27 cellular contexts compared by ENCODE assay signal in the genomic region with DNA sequence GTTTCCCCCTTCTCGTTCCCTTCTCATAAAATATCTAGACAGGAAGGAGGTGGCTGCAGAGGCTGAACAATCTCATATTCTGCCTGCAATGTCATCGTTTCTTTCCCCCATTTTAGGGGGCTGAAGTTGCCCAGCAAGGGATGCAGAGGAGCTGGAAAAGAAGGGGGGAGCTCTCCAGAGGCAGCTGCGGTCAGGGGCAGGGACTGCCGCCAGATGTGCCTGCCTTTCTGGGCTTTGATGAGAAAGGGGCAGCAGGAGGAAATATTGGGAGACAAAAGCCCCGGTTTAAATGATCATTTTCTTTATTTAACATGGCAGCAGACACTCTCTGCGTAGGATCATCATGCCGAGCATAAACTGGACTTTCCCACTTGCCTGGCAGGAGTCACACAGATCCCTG. TPM values are rescaled to one million over a fixed set of nuclear protein-coding genes. Genes with fewer than 3 reads are reported as not detected.
DNase-seq lines count a peak whose midpoint lies in the region; ATAC-seq and TF ChIP-seq lines count a peak whose summit lies in the region.
"Had no signal": no experiment of that assay in that cellular context is flagged by ENCODE, and none has a peak within 500 bp of the region (broad histone marks: within the 10 kb centered on the region; RNA-seq: fewer than 3 reads in every experiment).

No MANE protein-coding gene starts in this region.

- H2AFZ ChIP-seq in neural progenitor cell (replicated peaks), result peak overlapping the region; percentile 96

- H3K4me1 ChIP-seq in ES-I3 (ENCODE audit: insufficient read depth, low read length) (peaks cover 10% of the 10 kb centered on the region), neural progenitor cell (peaks cover 22% of the 10 kb centered on the region), sigmoid colon (no peaks in the 10 kb centered on the region)
- H3K4me1 ChIP-seq: A549, lower lobe of right lung, psoas muscle had no signal

- no peaks in the 10 kb centered on the region for H3K9me3 ChIP-seq in ES-I3 (ENCODE audit: control insufficient read depth, insufficient read depth, low read length)
- no peaks in the 10 kb centered on the region for H3K9me3 ChIP-seq in neural progenitor cell (ENCODE audit: low read depth)
- H3K9me3 ChIP-seq in WERI-Rb-1 (ENCODE audit: severe bottlenecking), result no peaks in the 10 kb centered on the region
- no peaks in the 10 kb centered on the region for H3K9me3 ChIP-seq in sigmoid colon
- H3K9me3 ChIP-seq: A549, lower lobe of right lung, neutrophil, psoas muscle, thoracic aorta had no signal

- TF ChIP-seq EP300 in sigmoid colon (IDR thresholded peaks at IDR 0.05), result no peak

- TF ChIP-seq CTCF in neural progenitor cell (IDR thresholded peaks at IDR 0.05), result no peak
- no peak for TF ChIP-seq CTCF in omental fat pad (IDR thresholded peaks at IDR 0.05)
- no peak for TF ChIP-seq CTCF in WERI-Rb-1 (IDR thresholded peaks at IDR 0.05; ENCODE audit: low read depth, low read length)
- no peak for TF ChIP-seq CTCF in sigmoid colon (IDR thresholded peaks at IDR 0.05)

- H3K27ac Mint-ChIP-seq in neural progenitor cell, result peak overlapping the region; percentile 57
- H3K27ac Mint-ChIP-seq: activated CD4-positive, alpha-beta T cell treated with anti-CD3 and anti-CD28 coated beads, Interleukin-2, amount 10 ng/mL, durations not matched to agents 24 days and 14 days; B cell; CD8-positive, alpha-beta T cell; IgD-negative memory B cell had no signal

- H3K27me3 Mint-ChIP-seq in neural progenitor cell (ENCODE audit: insufficient read depth, low read depth), result no peaks in the 10 kb centered on the region

- intact Hi-C loops in head of caudate nucleus (cut with DNase I) (no loop called here), sigmoid colon (cut with DNase I) (no loop called here)

- no peak for TF ChIP-seq POLR2A in sigmoid colon (IDR thresholded peaks at IDR 0.05)

- no peaks in the 10 kb centered on the region for H4K20me1 ChIP-seq in neural progenitor cell (ENCODE audit: low read depth)

- 38 to 44% methylated on average over 7 of the region's 7 CpGs for WGBS in sigmoid colon, 2 donors

- peaks cover 15% of the 10 kb centered on the region for H3F3A ChIP-seq in neural progenitor cell (ENCODE audit: low read depth)

- peaks cover 24% of the 10 kb centered on the region for H3K4me1 Mint-ChIP-seq in neural progenitor cell
- H3K4me1 Mint-ChIP-seq: activated CD4-positive, alpha-beta T cell treated with anti-CD3 and anti-CD28 coated beads, Interleukin-2, amount 10 ng/mL, durations not matched to agents 24 days and 14 days; B cell; IgD-negative memory B cell had no signal

- H3K36me3 Mint-ChIP-seq in neural progenitor cell, result no peaks in the 10 kb centered on the region
- H3K36me3 Mint-ChIP-seq: CD8-positive, alpha-beta T cell; IgD-negative memory B cell had no signal

- H3K27ac ChIP-seq in neural progenitor cell (peak overlapping the region; percentile 60), WERI-Rb-1 (no peak overlapping the region), sigmoid colon (no peak overlapping the region)
- H3K27ac ChIP-seq: A549, lower lobe of right lung, neutrophil, psoas muscle, thoracic aorta had no signal

- peak overlapping the region; percentile 65 for H3K4me2 ChIP-seq in neural progenitor cell
- H3K4me2 ChIP-seq: A549 had no signal

- H3K36me3 ChIP-seq in ES-I3 (ENCODE audit: insufficient read depth, low read length) (no peaks in the 10 kb centered on the region), neural progenitor cell (no peaks in the 10 kb centered on the region), WERI-Rb-1 (no peaks in the 10 kb centered on the region), sigmoid colon (no peaks in the 10 kb centered on the region)
- H3K36me3 ChIP-seq: lower lobe of right lung, neutrophil, thoracic aorta had no signal

- peak; percentile 23 for DNase-seq in SK-N-DZ (ENCODE audit: low spot score)
- DNase-seq in head of caudate nucleus, result peak in 36 of 42 donors; percentile 4 to 61 (median 31)
- peak; percentile 37 for DNase-seq in neural progenitor cell (ENCODE audit: low spot score)
- no peak for DNase-seq in omental fat pad (ENCODE audit: low spot score)
- DNase-seq in NCI-H1694 (lab: John Stamatoyannopoulos, UW), result no peak
- DNase-seq in WERI-Rb-1, result no peak
- DNase-seq in sigmoid colon, result no peak
- DNase-seq: activated CD4-positive, alpha-beta T cell treated with anti-CD3 and anti-CD28 coated beads, Interleukin-2, amount 10 ng/mL, durations not matched to agents 24 days and 14 days; activated T-cell treated with anti-CD3 and anti-CD28 coated beads, Interleukin-2, amount 50 U/mL, for 4 hours; CD8-positive, alpha-beta T cell; DMS153; effector memory CD4-positive, alpha-beta T cell; glutamatergic neuron; lower lobe of right lung; NCI-H1092; NCI-H2029 treated with DMSO at 0.1 percent for 48 hours; NCI-H2227 treated with DMSO at 0.1 percent for 48 hours; NCI-H526 treated with DMSO at 0.1 percent for 48 hours; psoas muscle; stimulated activated naive CD8-positive, alpha-beta T cell treated with anti-CD3 and anti-CD28 coated beads, Interleukin-15, Interleukin-2, amounts not matched to agents 100 U/mL and 50 U/mL, for 24 hours; T-helper 1 cell had no signal

- H3K9me3 Mint-ChIP-seq in neural progenitor cell, result no peaks in the 10 kb centered on the region
- H3K9me3 Mint-ChIP-seq: activated CD4-positive, alpha-beta T cell treated with anti-CD3 and anti-CD28 coated beads, Interleukin-2, amount 10 ng/mL, durations not matched to agents 24 days and 14 days; activated T-cell treated with anti-CD3 and anti-CD28 coated beads, Interleukin-2, amount 50 U/mL, for 4 hours; CD8-positive, alpha-beta T cell; IgD-negative memory B cell had no signal

- H3K4me3 ChIP-seq in neural progenitor cell, result peak overlapping the region; percentile 5
- no peak overlapping the region for H3K4me3 ChIP-seq in WERI-Rb-1 (ENCODE audit: low read depth, low read length)
- no peak overlapping the region for H3K4me3 ChIP-seq in sigmoid colon
- H3K4me3 ChIP-seq: A549, lower lobe of right lung, psoas muscle, thoracic aorta had no signal

- no peak for ATAC-seq in omental fat pad (ENCODE audit: low FRiP score)
- ATAC-seq: A549; activated T-cell treated with anti-CD3 and anti-CD28 coated beads, Interleukin-2, amount 50 U/mL, for 4 hours; CD8-positive, alpha-beta T cell; lower lobe of right lung; psoas muscle; stimulated activated naive CD8-positive, alpha-beta T cell treated with anti-CD3 and anti-CD28 coated beads, Interleukin-15, Interleukin-2, amounts not matched to agents 100 U/mL and 50 U/mL, for 24 hours had no signal

- 0 out of 2 replicates have a peak overlapping the region, but pooled peaks have one; percentile 12 for H3K9ac ChIP-seq in ES-I3 (ENCODE audit: low read depth, low read length)
- no peak overlapping the region for H3K9ac ChIP-seq in neural progenitor cell

- H3K27me3 ChIP-seq in neural progenitor cell (no peaks in the 10 kb centered on the region), WERI-Rb-1 (ENCODE audit: insufficient read depth, low read depth, severe bottlenecking) (no peaks in the 10 kb centered on the region), sigmoid colon (no peaks in the 10 kb centered on the region)

- H3K79me2 ChIP-seq in neural progenitor cell (ENCODE audit: low read depth), result no peaks in the 10 kb centered on the region

- H3K4me3 Mint-ChIP-seq in neural progenitor cell, result peak overlapping the region; percentile 69
- H3K4me3 Mint-ChIP-seq: activated CD4-positive, alpha-beta T cell treated with anti-CD3 and anti-CD28 coated beads, Interleukin-2, amount 10 ng/mL, durations not matched to agents 24 days and 14 days; activated T-cell treated with anti-CD3 and anti-CD28 coated beads, Interleukin-2, amount 50 U/mL, for 4 hours; B cell; CD8-positive, alpha-beta T cell; IgD-negative memory B cell had no signal

RNA-seq across cellular contexts. Expression of gene MMS22L, which starts 22.7 kb away (rescaled TPM):
- 24.2 and 40.5 TPM in 2 replicates for polyA plus RNA-seq in SK-N-DZ (2014; cell fraction: cytosol; rRNA removed)
- 28.6 and 42.0 TPM in 2 replicates for polyA plus RNA-seq in SK-N-DZ (2014; cell fraction: nucleus; rRNA removed)
- total RNA-seq in neural progenitor cell (ENCODE audit: low replicate concordance), result 50.1 and 76.5 TPM in 2 replicates
- total RNA-seq in omental fat pad, result 1 to 10 TPM; 2.0 to 9.9 (median 4.7) TPM
- total RNA-seq in sigmoid colon, result 1 to 10 TPM; 5.4 to 9.7 (median 6.7) TPM
- polyA plus RNA-seq in sigmoid colon, result 1 to 10 TPM in 2 of 3 donors, under 1 TPM in 1; 0.60 to 3.8 (median 2.1) TPM

Comparison
In these comparisons a context has a peak if more than half of its experiments do, and no peak if none do; other contexts are left out.
1. DNase-seq: peak in SK-N-DZ (single experiment), head of caudate nucleus (36 of 42) and neural progenitor cell (single experiment); none in omental fat pad (single experiment), NCI-H1694 (single experiment), WERI-Rb-1 (single experiment) and sigmoid colon (single experiment).